Comparison of ENCODE assay signal across 8 cellular contexts in the genomic region with DNA sequence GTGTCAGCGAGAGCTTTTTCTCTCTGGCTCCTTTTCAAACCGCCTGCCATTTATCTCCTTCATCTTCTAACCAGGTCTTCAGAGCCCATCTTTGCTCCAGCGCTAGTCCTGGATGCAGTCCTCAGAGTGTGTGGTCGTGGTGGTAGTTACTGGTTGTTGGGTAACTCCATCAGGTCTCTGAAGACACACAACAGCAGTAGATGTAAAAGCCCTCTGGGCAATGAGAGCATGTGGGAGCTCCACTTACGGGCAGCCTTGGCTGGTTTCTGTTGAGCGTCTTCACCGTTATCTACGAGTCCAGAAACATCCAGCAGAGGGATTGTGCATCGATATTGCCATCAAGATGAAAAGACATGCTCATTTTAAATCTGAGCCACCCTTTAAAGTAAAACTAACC.
DNase-seq lines count a peak whose midpoint lies in the region; ATAC-seq and TF ChIP-seq lines count a peak whose summit lies in the region.

No MANE protein-coding gene starts in this region.

- H3K4me3 Mint-ChIP-seq in activated CD4-positive, alpha-beta T cell treated with anti-CD3 and anti-CD28 coated beads, Interleukin-2, amount 10 ng/mL, durations not matched to agents 7 days and 5 days: peak overlapping the region; percentile 25
- H3K4me3 Mint-ChIP-seq in endothelial cell (ENCODE audit: unreplicated experiment): no peak overlapping the region

- CTCF ChIA-PET in activated CD4-positive, alpha-beta T cell treated with anti-CD3 and anti-CD28 coated beads, Interleukin-2, amount 10 ng/mL, durations not matched to agents 7 days and 5 days (lab: Charles Lee): interaction anchor here (0.7 to 1.0 kb wide), 2 partner anchors 9 to 415 kb away, joined by 3 to 6 read pairs; no protein-coding TSS in a partner anchor

- DNase-seq in activated CD4-positive, alpha-beta T cell treated with anti-CD3 and anti-CD28 coated beads, Interleukin-2, amount 10 ng/mL, durations not matched to agents 7 days and 5 days: peak; percentile 21
- DNase-seq in activated CD4-positive, alpha-beta T cell treated with anti-CD3 and anti-CD28 coated beads, Interleukin-2, amount 50 U/mL, for 4 hours: no peak
- DNase-seq in SK-N-DZ (ENCODE audit: low spot score) (peak; percentile 61), fibroblast of the conjunctiva (ENCODE audit: low read depth) (peak; percentile 54), HuH-7.5 (ENCODE audit: low spot score) (no peak), NCI-H2107 (lab: John Stamatoyannopoulos, UW) (no peak), endothelial cell (ENCODE audit: low spot score) (no peak)

- peaks cover 71% of the 10 kb centered on the region for H3K27me3 Mint-ChIP-seq in activated CD4-positive, alpha-beta T cell treated with anti-CD3 and anti-CD28 coated beads, Interleukin-2, amount 10 ng/mL, durations not matched to agents 7 days and 5 days
- peaks cover 13% of the 10 kb centered on the region for H3K27me3 Mint-ChIP-seq in endothelial cell (ENCODE audit: unreplicated experiment)

- no peak overlapping the region for H3K27ac Mint-ChIP-seq in activated CD4-positive, alpha-beta T cell treated with anti-CD3 and anti-CD28 coated beads, Interleukin-2, amount 10 ng/mL, durations not matched to agents 7 days and 5 days
- H3K27ac Mint-ChIP-seq in endothelial cell (ENCODE audit: unreplicated experiment): no peak overlapping the region

- TF ChIP-seq CTCF in endothelial cell (IDR thresholded peaks at IDR 0.05; ENCODE audit: unreplicated experiment): no peak

- H3K9me3 Mint-ChIP-seq in activated CD4-positive, alpha-beta T cell treated with anti-CD3 and anti-CD28 coated beads, Interleukin-2, amount 10 ng/mL, durations not matched to agents 7 days and 5 days: no peaks in the 10 kb centered on the region
- no peaks in the 10 kb centered on the region for H3K9me3 Mint-ChIP-seq in endothelial cell (ENCODE audit: unreplicated experiment)

- POLR2A ChIA-PET in activated CD4-positive, alpha-beta T cell treated with anti-CD3 and anti-CD28 coated beads, Interleukin-2, amount 10 ng/mL, durations not matched to agents 7 days and 5 days (lab: Charles Lee): interaction anchor here (0.7 kb wide), 1 partner anchor 59 kb away, joined by 3 read pairs; no protein-coding TSS in a partner anchor

- ATAC-seq in HG02678 (IDR thresholded peaks at IDR 0.05; ENCODE audit: unreplicated experiment): peak; percentile 9

- peaks cover 34% of the 10 kb centered on the region for H3K4me1 Mint-ChIP-seq in activated CD4-positive, alpha-beta T cell treated with anti-CD3 and anti-CD28 coated beads, Interleukin-2, amount 10 ng/mL, durations not matched to agents 7 days and 5 days
- H3K4me1 Mint-ChIP-seq in endothelial cell (ENCODE audit: unreplicated experiment): peaks cover 2% of the 10 kb centered on the region

- H3K36me3 Mint-ChIP-seq in activated CD4-positive, alpha-beta T cell treated with anti-CD3 and anti-CD28 coated beads, Interleukin-2, amount 10 ng/mL, durations not matched to agents 7 days and 5 days (ENCODE audit: low read depth): no peaks in the 10 kb centered on the region
- H3K36me3 Mint-ChIP-seq in endothelial cell (ENCODE audit: low read depth, unreplicated experiment): peaks cover 3% of the 10 kb centered on the region

Comparison
In these comparisons a context has a peak if more than half of its experiments do, and no peak if none do; other contexts are left out.
1. DNase-seq: peak in activated CD4-positive, alpha-beta T cell treated with anti-CD3 and anti-CD28 coated beads, Interleukin-2, amount 10 ng/mL, durations not matched to agents 7 days and 5 days (single experiment), SK-N-DZ (single experiment) and fibroblast of the conjunctiva (single experiment); none in activated CD4-positive, alpha-beta T cell treated with anti-CD3 and anti-CD28 coated beads, Interleukin-2, amount 50 U/mL, for 4 hours (0 of 2), HuH-7.5 (single experiment), NCI-H2107 (single experiment) and endothelial cell (single experiment).